Comparison of ENCODE assay signal across 8 cellular contexts in the genomic region with DNA sequence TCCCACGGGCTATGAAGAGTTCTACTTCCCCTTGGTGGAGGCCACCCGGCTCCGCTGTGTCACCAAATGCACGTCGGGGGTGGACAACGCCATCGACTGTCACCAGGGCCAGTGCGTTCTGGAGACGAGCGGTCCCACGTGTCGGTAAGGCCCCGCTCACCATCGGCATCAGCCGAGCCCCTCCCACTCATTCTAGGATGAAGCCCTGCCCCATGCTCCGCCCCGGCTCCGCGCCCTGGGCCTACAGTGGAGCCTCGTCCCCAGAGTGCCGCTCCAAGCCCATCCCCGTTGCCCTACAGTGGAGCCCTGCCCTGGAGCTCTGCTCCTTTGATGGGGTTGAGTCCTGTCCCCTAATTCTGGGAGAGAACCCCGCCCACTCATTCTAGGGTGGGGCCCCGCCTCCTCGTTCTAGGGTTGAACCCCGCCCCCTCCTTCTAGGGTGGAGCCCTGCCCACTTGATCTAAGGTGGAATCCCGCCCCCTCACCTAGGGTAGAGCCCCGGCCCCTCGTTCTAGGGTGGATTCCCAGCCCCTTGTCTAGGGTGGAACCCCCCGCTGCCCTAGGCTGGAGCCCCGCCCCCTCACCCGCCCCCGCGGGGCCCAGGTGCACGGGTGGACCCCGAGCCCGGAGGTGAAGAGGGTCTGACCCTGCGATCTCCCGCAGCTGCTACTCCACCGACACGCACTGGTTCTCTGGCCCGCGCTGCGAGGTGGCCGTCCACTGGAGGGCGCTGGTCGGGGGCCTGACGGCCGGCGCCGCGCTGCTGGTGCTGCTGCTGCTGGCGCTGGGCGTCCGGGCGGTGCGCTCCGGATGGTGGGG. TPM values are rescaled to one million over a fixed set of nuclear protein-coding genes. Genes with fewer than 3 reads are reported as not detected.
A peak's percentile ranks its signal among the peaks of the same experiment; 100 is the strongest.
DNase-seq lines count a peak whose midpoint lies in the region; ATAC-seq, FAIRE-seq and TF ChIP-seq lines count a peak whose summit lies in the region.

No MANE protein-coding gene starts in this region.

- H3K27ac Mint-ChIP-seq in T-helper 17 cell, result no peak overlapping the region

- H3K9ac ChIP-seq in HepG2 (ENCODE audit: insufficient read depth, low read depth, low read length), result no peak overlapping the region

- H3K79me2 ChIP-seq in HepG2 (ENCODE audit: insufficient read depth, low read length), result no peaks in the 10 kb centered on the region

- in situ Hi-C loops in HepG2 (cut with HindIII; ENCODE audit: extremely low pct_ligation_motif_present, low pct_unique_long_range_greater_than_20kb), result loop anchor here (5.0 kb wide), 1 partner anchor 91 kb away; no protein-coding TSS in a partner anchor

- no peak for TF ChIP-seq EP300 in HepG2 (IDR thresholded peaks at IDR 0.05; ENCODE audit: low read depth in 2 of 2, low read length in 2 of 2)
- TF ChIP-seq EP300 in HepG2 (CRISPR knock-in tag; IDR thresholded peaks at IDR 0.05; ENCODE audit: borderline replicate concordance), result no peak

- TF ChIP-seq POLR2A in HepG2 (IDR thresholded peaks at IDR 0.05; ENCODE audit: insufficient read depth in 1 of 2, low read depth in 2 of 2, low read length in 2 of 2), result no peak

- BruUV-seq in HepG2 (replicated peaks; lab: Mats Ljungman, UMichigan), result no TSS peak

- H3K27me3 ChIP-seq in BE2C (peaks cover 72% of the 10 kb centered on the region), bronchial epithelial cell (ENCODE audit: control insufficient read depth, insufficient read depth, low read length) (peaks cover 23% of the 10 kb centered on the region), HepG2 (ENCODE audit: control insufficient read depth in 1 of 2, insufficient read depth in 2 of 2, low read length in 2 of 2) (peaks cover 10 to 33% of the 10 kb centered on the region in 2 experiments)

- H2AFZ ChIP-seq in HepG2 (ENCODE audit: low read length), result no peak overlapping the region

- ATAC-seq in T-helper 17 cell, result peak; percentile 79
- ATAC-seq in HepG2, result peak; percentile 91

- POLR2A ChIA-PET in HepG2 (lab: Yijun Ruan, JAX), result no interaction called here

- H3K9me3 ChIP-seq in BE2C, result no peaks in the 10 kb centered on the region
- H3K9me3 ChIP-seq in T-helper 17 cell (ENCODE audit: control insufficient read depth, low read length, poor library complexity, severe bottlenecking), result peaks cover 3% of the 10 kb centered on the region
- no peaks in the 10 kb centered on the region for H3K9me3 ChIP-seq in HepG2 (ENCODE audit: low read length)

- H3K4me1 Mint-ChIP-seq in T-helper 17 cell, result peaks cover 17% of the 10 kb centered on the region

- peak overlapping the region; percentile 85 for H3K4me3 Mint-ChIP-seq in T-helper 17 cell

- peaks cover 72% of the 10 kb centered on the region for H3K27me3 Mint-ChIP-seq in T-helper 17 cell

- no peak overlapping the region for H3K27ac ChIP-seq in HepG2 (ENCODE audit: extremely low read length, insufficient read depth, low read length)

- no peak for FAIRE-seq in bronchial epithelial cell (lab: Jason Lieb, UNC)
- FAIRE-seq in HepG2 (lab: Jason Lieb, UNC), result no peak

- DNase-seq in BE2C (peak; percentile 89), HFF-Myc (ENCODE audit: extremely low read depth, low read depth) (no peak), T-helper 17 cell (peak; percentile 51 to 74 (median 62)), bronchial epithelial cell (ENCODE audit: low read depth) (peak; percentile 28), HepG2 (ENCODE audit: low spot score) (peak; percentile 57), NCI-H2171 (lab: John Stamatoyannopoulos, UW) (no peak), NCI-H82 (lab: John Stamatoyannopoulos, UW) (no peak)
- peak; percentile 65 to 80 (median 73) for DNase-seq in stimulated activated CD4-positive, alpha-beta T cell treated with anti-CD3 and anti-CD28 coated beads, TNF-alpha, amount 100 ng/mL, for 48 hours (ENCODE audit: low read depth in 3 of 3)

- TF ChIP-seq RAD21 in HepG2 (CRISPR knock-in tag; IDR thresholded peaks at IDR 0.05), result peak; percentile 91

- CTCF ChIA-PET in HepG2 (lab: Yijun Ruan, JAX; ENCODE audit: low intra/inter-chr PET ratio, low total read pairs), result interaction anchor here (1.4 to 2.9 kb wide), 2 partner anchors 93 to 112 kb away, joined by 3 to 45 read pairs; no protein-coding TSS in a partner anchor

- peaks cover 11% of the 10 kb centered on the region for H3K36me3 Mint-ChIP-seq in T-helper 17 cell (ENCODE audit: low read depth)

- no peaks in the 10 kb centered on the region; the same call in 1 of the 2 replicates for H3K4me1 ChIP-seq in BE2C
- 0 out of 2 replicates have a peak, but pooled peaks cover 10% of the 10 kb centered on the region for H3K4me1 ChIP-seq in HepG2 (ENCODE audit: insufficient read depth, low read length)

- no peaks in the 10 kb centered on the region for H4K20me1 ChIP-seq in HepG2 (ENCODE audit: insufficient read depth, low read length)

- no peaks in the 10 kb centered on the region for H3K36me3 ChIP-seq in BE2C
- H3K36me3 ChIP-seq in bronchial epithelial cell (ENCODE audit: control insufficient read depth, insufficient read depth, low read length), result no peaks in the 10 kb centered on the region
- no peaks in the 10 kb centered on the region for H3K36me3 ChIP-seq in HepG2 (replicated peaks in 1 of 2; ENCODE audit: control insufficient read depth in 1 of 2, insufficient read depth in 2 of 2, low read length in 2 of 2)

- H3K4me3 ChIP-seq in BE2C (ENCODE audit: low read depth, low read length) (peak overlapping the region; percentile 38), HFF-Myc (replicated peaks; ENCODE audit: low read depth, low read length) (no peak overlapping the region), bronchial epithelial cell (ENCODE audit: low read depth, low read length) (peak overlapping the region; percentile 0), HepG2 (replicated peaks in 1 of 3; ENCODE audit: insufficient read depth in 1 of 3, low read depth in 2 of 3, low read length in 3 of 3) (peak overlapping the region in 1 of 3 experiments; percentile 38; a peak in 1 of 6 replicates)

- intact Hi-C loops in HepG2 (cut with micrococcal nuclease; ENCODE audit: unreplicated experiment), result loop anchor here (1.0 to 2.0 kb wide), 2 partner anchors 93 to 111 kb away; no protein-coding TSS in a partner anchor

- 45% methylated on average over 55 of the region's 58 CpGs for WGBS in HepG2 (ENCODE audit: low lambda C conversion rate)

- TF ChIP-seq CTCF in BE2C (IDR thresholded peaks at IDR 0.05; ENCODE audit: low read depth, low read length) (peak; percentile 77), HFF-Myc (IDR thresholded peaks at IDR 0.05; ENCODE audit: low read depth, low read length, missing control alignments) (peak; percentile 79), bronchial epithelial cell (IDR thresholded peaks at IDR 0.05; ENCODE audit: insufficient read depth, low read length, severe bottlenecking) (peak; percentile 96), HepG2 (CRISPR knock-in tag; IDR thresholded peaks at IDR 0.05) (peak; percentile 91)

- H3K4me2 ChIP-seq in HepG2 (ENCODE audit: low read depth, low read length), result peak overlapping the region; percentile 44; the same call in 1 of the 2 replicates

RNA-seq across cellular contexts. Expression of gene MUC12, which starts 3.4 kb away (rescaled TPM):
- 0.82 TPM for polyA plus RNA-seq in BE2C (2012; ENCODE audit: insufficient read depth, insufficient read length, low read depth)
- total RNA-seq in T-helper 17 cell (1 to 10 TPM in 1 of 2 donors, not detected in 1; 1.1 TPM), bronchial epithelial cell (under 0.01 TPM in 2 replicates), HepG2 (2016; rRNA removed; fragmentation: Illumina TruSeq; extraction: Trizol) (not detected in 2 replicates)
- total RNA-seq in HepG2 (2016; cell fraction: cytosol; rRNA removed; fragmentation: Illumina TruSeq; extraction: Trizol; ENCODE audit: low read depth), result not detected in 2 replicates
- total RNA-seq in HepG2 (2016; cell fraction: insoluble cytoplasmic fraction; rRNA removed; fragmentation: Illumina TruSeq; extraction: Trizol), result not detected in 2 replicates
- total RNA-seq in HepG2 (2016; cell fraction: membrane; rRNA removed; fragmentation: Illumina TruSeq; extraction: Trizol), result 0.62 TPM in 1 of 2 replicates, not detected in the other
- not detected in 2 replicates for total RNA-seq in HepG2 (2016; cell fraction: nucleus; rRNA removed; fragmentation: Illumina TruSeq; extraction: Trizol)
- not detected in 2 replicates for polyA plus RNA-seq in HepG2 (2011; rRNA removed)
- not detected in 2 replicates for polyA plus RNA-seq in HepG2 (2011; cell fraction: cytosol; rRNA removed)
- polyA plus RNA-seq in HepG2 (2011; cell fraction: nucleus; rRNA removed), result 0.16 TPM in 1 of 2 replicates, not detected in the other
- polyA plus RNA-seq in HepG2 (2012), result 0.01 and 0.13 TPM in 2 replicates
- polyA plus RNA-seq in HepG2 (2016; cell fraction: cytosol; fragmentation: Illumina TruSeq; extraction: Trizol; ENCODE audit: low read depth), result not detected in 2 replicates
- not detected in 2 replicates for polyA plus RNA-seq in HepG2 (2016; cell fraction: insoluble cytoplasmic fraction; fragmentation: Illumina TruSeq; extraction: Trizol; ENCODE audit: low read depth)
- polyA plus RNA-seq in HepG2 (2016; cell fraction: membrane; fragmentation: Illumina TruSeq; extraction: Trizol; ENCODE audit: low read depth), result not detected in 2 replicates
- polyA plus RNA-seq in HepG2 (2016; cell fraction: nucleus; fragmentation: Illumina TruSeq; extraction: Trizol; ENCODE audit: insufficient read depth, low read depth), result 0.84 TPM in 1 of 2 replicates, not detected in the other
- not detected in 2 replicates for polyA minus RNA-seq in HepG2 (2011; rRNA and poly(A)+ RNA removed; ENCODE audit: low replicate concordance)
- polyA minus RNA-seq in HepG2 (2011; cell fraction: cytosol; rRNA and poly(A)+ RNA removed), result not detected in 2 replicates
- not detected in 2 replicates for polyA minus RNA-seq in HepG2 (2011; cell fraction: nucleus; rRNA and poly(A)+ RNA removed)

RNA-seq across cellular contexts. Expression of gene MUC3A, which starts 16.6 kb away (rescaled TPM):
- 0.28 TPM for polyA plus RNA-seq in BE2C (2012; ENCODE audit: insufficient read depth, insufficient read length, low read depth)
- total RNA-seq in T-helper 17 cell (not detected), bronchial epithelial cell (under 0.01 TPM in 1 of 2 replicates, not detected in the other), HepG2 (2016; rRNA removed; fragmentation: Illumina TruSeq; extraction: Trizol) (not detected in 2 replicates)
- total RNA-seq in HepG2 (2016; cell fraction: cytosol; rRNA removed; fragmentation: Illumina TruSeq; extraction: Trizol; ENCODE audit: low read depth), result not detected in 2 replicates
- total RNA-seq in HepG2 (2016; cell fraction: insoluble cytoplasmic fraction; rRNA removed; fragmentation: Illumina TruSeq; extraction: Trizol), result not detected in 2 replicates
- total RNA-seq in HepG2 (2016; cell fraction: membrane; rRNA removed; fragmentation: Illumina TruSeq; extraction: Trizol), result not detected in 2 replicates
- total RNA-seq in HepG2 (2016; cell fraction: nucleus; rRNA removed; fragmentation: Illumina TruSeq; extraction: Trizol), result not detected in 2 replicates
- polyA plus RNA-seq in HepG2 (2011; rRNA removed), result 0.01 and 0.07 TPM in 2 replicates
- polyA plus RNA-seq in HepG2 (2011; cell fraction: cytosol; rRNA removed), result 0.01 and 0.03 TPM in 2 replicates
- polyA plus RNA-seq in HepG2 (2011; cell fraction: nucleus; rRNA removed), result 0.19 and 0.21 TPM in 2 replicates
- 0.20 and 0.23 TPM in 2 replicates for polyA plus RNA-seq in HepG2 (2012)
- 0.17 TPM in 1 of 2 replicates, not detected in the other for polyA plus RNA-seq in HepG2 (2016; cell fraction: cytosol; fragmentation: Illumina TruSeq; extraction: Trizol; ENCODE audit: low read depth)
- 0.17 TPM in 1 of 2 replicates, not detected in the other for polyA plus RNA-seq in HepG2 (2016; cell fraction: insoluble cytoplasmic fraction; fragmentation: Illumina TruSeq; extraction: Trizol; ENCODE audit: low read depth)
- polyA plus RNA-seq in HepG2 (2016; cell fraction: membrane; fragmentation: Illumina TruSeq; extraction: Trizol; ENCODE audit: low read depth), result 0.17 and 0.26 TPM in 2 replicates
- polyA plus RNA-seq in HepG2 (2016; cell fraction: nucleus; fragmentation: Illumina TruSeq; extraction: Trizol; ENCODE audit: insufficient read depth, low read depth), result 0.12 and 0.32 TPM in 2 replicates
- not detected in 2 replicates for polyA minus RNA-seq in HepG2 (2011; rRNA and poly(A)+ RNA removed; ENCODE audit: low replicate concordance)
- polyA minus RNA-seq in HepG2 (2011; cell fraction: cytosol; rRNA and poly(A)+ RNA removed), result not detected in 2 replicates
- polyA minus RNA-seq in HepG2 (2011; cell fraction: nucleus; rRNA and poly(A)+ RNA removed), result under 0.01 and 0.13 TPM in 2 replicates

RNA-seq across cellular contexts. Expression of gene MUC17, which starts 53.9 kb away (rescaled TPM):
- not detected for polyA plus RNA-seq in BE2C (2012; ENCODE audit: insufficient read depth, insufficient read length, low read depth)
- total RNA-seq in T-helper 17 cell (not detected), bronchial epithelial cell (not detected in 2 replicates), HepG2 (2016; rRNA removed; fragmentation: Illumina TruSeq; extraction: Trizol) (not detected in 2 replicates)
- total RNA-seq in HepG2 (2016; cell fraction: cytosol; rRNA removed; fragmentation: Illumina TruSeq; extraction: Trizol; ENCODE audit: low read depth), result not detected in 2 replicates
- not detected in 2 replicates for total RNA-seq in HepG2 (2016; cell fraction: insoluble cytoplasmic fraction; rRNA removed; fragmentation: Illumina TruSeq; extraction: Trizol)
- total RNA-seq in HepG2 (2016; cell fraction: membrane; rRNA removed; fragmentation: Illumina TruSeq; extraction: Trizol), result not detected in 2 replicates
- total RNA-seq in HepG2 (2016; cell fraction: nucleus; rRNA removed; fragmentation: Illumina TruSeq; extraction: Trizol), result not detected in 2 replicates
- polyA plus RNA-seq in HepG2 (2011; rRNA removed), result 0.01 TPM in 1 of 2 replicates, not detected in the other
- polyA plus RNA-seq in HepG2 (2011; cell fraction: cytosol; rRNA removed), result under 0.01 TPM in 1 of 2 replicates, not detected in the other
- polyA plus RNA-seq in HepG2 (2011; cell fraction: nucleus; rRNA removed), result 0.02 TPM in 1 of 2 replicates, not detected in the other
- polyA plus RNA-seq in HepG2 (2012), result not detected in 2 replicates
- polyA plus RNA-seq in HepG2 (2016; cell fraction: cytosol; fragmentation: Illumina TruSeq; extraction: Trizol; ENCODE audit: low read depth), result not detected in 2 replicates
- not detected in 2 replicates for polyA plus RNA-seq in HepG2 (2016; cell fraction: insoluble cytoplasmic fraction; fragmentation: Illumina TruSeq; extraction: Trizol; ENCODE audit: low read depth)
- not detected in 2 replicates for polyA plus RNA-seq in HepG2 (2016; cell fraction: membrane; fragmentation: Illumina TruSeq; extraction: Trizol; ENCODE audit: low read depth)
- polyA plus RNA-seq in HepG2 (2016; cell fraction: nucleus; fragmentation: Illumina TruSeq; extraction: Trizol; ENCODE audit: insufficient read depth, low read depth), result not detected in 2 replicates
- 0.09 TPM in 1 of 2 replicates, not detected in the other for polyA minus RNA-seq in HepG2 (2011; rRNA and poly(A)+ RNA removed; ENCODE audit: low replicate concordance)
- polyA minus RNA-seq in HepG2 (2011; cell fraction: cytosol; rRNA and poly(A)+ RNA removed), result not detected in 2 replicates
- not detected in 2 replicates for polyA minus RNA-seq in HepG2 (2011; cell fraction: nucleus; rRNA and poly(A)+ RNA removed)

Comparison
In these comparisons a context has a peak if more than half of its experiments do, and no peak if none do; other contexts are left out.
1. DNase-seq: peak in BE2C (single experiment), T-helper 17 cell (3 of 3), bronchial epithelial cell (single experiment), HepG2 (single experiment) and stimulated activated CD4-positive, alpha-beta T cell treated with anti-CD3 and anti-CD28 coated beads, TNF-alpha, amount 100 ng/mL, for 48 hours (3 of 3); none in HFF-Myc (single experiment), NCI-H2171 (single experiment) and NCI-H82 (single experiment).
2. Peak in every context shown above with its lines, with median percentiles within 50 percentile points of each other: CTCF ChIP-seq.